ENCODE assay signal across 1 cellular context in the genomic region with DNA sequence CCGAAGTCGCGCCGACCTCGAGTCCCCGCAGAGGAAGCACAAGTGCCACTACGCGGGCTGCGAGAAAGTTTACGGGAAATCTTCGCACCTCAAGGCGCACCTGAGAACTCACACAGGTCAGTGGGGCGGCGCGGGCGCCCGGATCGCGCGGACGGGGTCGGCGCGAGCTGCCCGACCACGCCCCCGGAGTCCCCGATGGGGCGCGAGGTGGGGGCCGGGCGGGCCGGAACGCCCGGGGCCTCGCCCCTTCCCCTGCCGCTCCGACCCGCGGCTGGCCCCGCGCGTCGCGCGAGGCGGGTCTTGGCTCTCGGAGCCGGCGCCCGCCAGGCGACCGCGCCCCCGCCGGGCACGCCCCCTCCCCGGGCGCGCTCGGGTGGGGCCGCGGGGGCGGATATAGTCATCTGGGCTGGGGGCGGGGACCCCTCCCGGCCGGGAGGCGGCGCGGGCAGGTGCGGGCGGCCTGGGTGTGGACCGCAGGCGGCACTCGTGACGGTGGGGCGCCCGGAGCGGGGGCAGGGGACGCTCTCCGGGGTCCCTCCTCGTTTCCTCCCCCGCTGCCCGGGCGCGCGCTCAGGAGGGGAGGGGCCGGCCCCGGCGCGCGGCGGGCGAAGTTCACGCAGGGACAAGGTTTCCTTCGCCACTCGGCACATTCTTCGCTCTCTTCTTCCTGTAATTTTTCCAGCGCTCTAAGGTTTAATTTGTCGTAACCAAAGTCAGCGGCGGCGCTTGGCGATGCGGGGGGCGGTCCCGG.
TF ChIP-seq lines count a peak whose summit lies in the region.

No MANE protein-coding gene starts in this region.

TF ChIP-seq in HepG2, 621 proteins besides CTCF, POLR2A, EP300 and RAD21 (continued from another document):
- TF ChIP-seq ZNF724P (CRISPR knock-in tag; IDR thresholded peaks at IDR 0.05; ENCODE audit: borderline replicate concordance), result no peak
- TF ChIP-seq, protein P1, sequence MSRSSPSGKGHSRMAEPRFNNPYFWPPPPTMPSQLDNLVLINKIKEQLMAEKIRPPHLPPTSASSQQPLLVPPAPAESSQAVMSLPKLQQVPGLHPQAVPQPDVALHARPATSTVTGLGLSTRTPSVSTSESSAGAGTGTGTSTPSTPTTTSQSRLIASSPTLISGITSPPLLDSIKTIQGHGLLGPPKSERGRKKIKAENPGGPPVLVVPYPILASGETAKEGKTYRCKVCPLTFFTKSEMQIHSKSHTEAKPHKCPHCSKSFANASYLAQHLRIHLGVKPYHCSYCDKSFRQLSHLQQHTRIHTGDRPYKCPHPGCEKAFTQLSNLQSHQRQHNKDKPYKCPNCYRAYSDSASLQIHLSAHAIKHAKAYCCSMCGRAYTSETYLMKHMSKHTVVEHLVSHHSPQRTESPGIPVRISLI (CRISPR knock-in tag; IDR thresholded peaks at IDR 0.05; ENCODE audit: borderline replicate concordance), result no peak
- TF ChIP-seq ZNF30 (CRISPR knock-in tag; IDR thresholded peaks at IDR 0.05), result no peak
- no peak for TF ChIP-seq ZSCAN9 (CRISPR knock-in tag; IDR thresholded peaks at IDR 0.05; ENCODE audit: borderline replicate concordance)
- TF ChIP-seq MAF1 (CRISPR knock-in tag; IDR thresholded peaks at IDR 0.05; ENCODE audit: borderline replicate concordance), result no peak
- TF ChIP-seq MLXIP (CRISPR knock-in tag; IDR thresholded peaks at IDR 0.05; ENCODE audit: borderline replicate concordance), result no peak
- TF ChIP-seq, protein P2, sequence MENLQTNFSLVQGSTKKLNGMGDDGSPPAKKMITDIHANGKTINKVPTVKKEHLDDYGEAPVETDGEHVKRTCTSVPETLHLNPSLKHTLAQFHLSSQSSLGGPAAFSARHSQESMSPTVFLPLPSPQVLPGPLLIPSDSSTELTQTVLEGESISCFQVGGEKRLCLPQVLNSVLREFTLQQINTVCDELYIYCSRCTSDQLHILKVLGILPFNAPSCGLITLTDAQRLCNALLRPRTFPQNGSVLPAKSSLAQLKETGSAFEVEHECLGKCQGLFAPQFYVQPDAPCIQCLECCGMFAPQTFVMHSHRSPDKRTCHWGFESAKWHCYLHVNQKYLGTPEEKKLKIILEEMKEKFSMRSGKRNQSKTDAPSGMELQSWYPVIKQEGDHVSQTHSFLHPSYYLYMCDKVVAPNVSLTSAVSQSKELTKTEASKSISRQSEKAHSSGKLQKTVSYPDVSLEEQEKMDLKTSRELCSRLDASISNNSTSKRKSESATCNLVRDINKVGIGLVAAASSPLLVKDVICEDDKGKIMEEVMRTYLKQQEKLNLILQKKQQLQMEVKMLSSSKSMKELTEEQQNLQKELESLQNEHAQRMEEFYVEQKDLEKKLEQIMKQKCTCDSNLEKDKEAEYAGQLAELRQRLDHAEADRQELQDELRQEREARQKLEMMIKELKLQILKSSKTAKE (CRISPR knock-in tag; IDR thresholded peaks at IDR 0.05; ENCODE audit: borderline replicate concordance), result no peak
- TF ChIP-seq, protein P3, sequence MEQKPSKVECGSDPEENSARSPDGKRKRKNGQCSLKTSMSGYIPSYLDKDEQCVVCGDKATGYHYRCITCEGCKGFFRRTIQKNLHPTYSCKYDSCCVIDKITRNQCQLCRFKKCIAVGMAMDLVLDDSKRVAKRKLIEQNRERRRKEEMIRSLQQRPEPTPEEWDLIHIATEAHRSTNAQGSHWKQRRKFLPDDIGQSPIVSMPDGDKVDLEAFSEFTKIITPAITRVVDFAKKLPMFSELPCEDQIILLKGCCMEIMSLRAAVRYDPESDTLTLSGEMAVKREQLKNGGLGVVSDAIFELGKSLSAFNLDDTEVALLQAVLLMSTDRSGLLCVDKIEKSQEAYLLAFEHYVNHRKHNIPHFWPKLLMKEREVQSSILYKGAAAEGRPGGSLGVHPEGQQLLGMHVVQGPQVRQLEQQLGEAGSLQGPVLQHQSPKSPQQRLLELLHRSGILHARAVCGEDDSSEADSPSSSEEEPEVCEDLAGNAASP (CRISPR knock-in tag; IDR thresholded peaks at IDR 0.05; ENCODE audit: borderline replicate concordance), result peak; percentile 46; the same call in 1 of the 2 replicates
- TF ChIP-seq ASH2L (IDR thresholded peaks at IDR 0.05; ENCODE audit: insufficient read length, low read depth, low read length), result peak; percentile 19
- no peak for TF ChIP-seq TAF15 (IDR thresholded peaks at IDR 0.05; ENCODE audit: low read depth, low read length, poor library complexity, severe bottlenecking)
- TF ChIP-seq, protein P4, sequence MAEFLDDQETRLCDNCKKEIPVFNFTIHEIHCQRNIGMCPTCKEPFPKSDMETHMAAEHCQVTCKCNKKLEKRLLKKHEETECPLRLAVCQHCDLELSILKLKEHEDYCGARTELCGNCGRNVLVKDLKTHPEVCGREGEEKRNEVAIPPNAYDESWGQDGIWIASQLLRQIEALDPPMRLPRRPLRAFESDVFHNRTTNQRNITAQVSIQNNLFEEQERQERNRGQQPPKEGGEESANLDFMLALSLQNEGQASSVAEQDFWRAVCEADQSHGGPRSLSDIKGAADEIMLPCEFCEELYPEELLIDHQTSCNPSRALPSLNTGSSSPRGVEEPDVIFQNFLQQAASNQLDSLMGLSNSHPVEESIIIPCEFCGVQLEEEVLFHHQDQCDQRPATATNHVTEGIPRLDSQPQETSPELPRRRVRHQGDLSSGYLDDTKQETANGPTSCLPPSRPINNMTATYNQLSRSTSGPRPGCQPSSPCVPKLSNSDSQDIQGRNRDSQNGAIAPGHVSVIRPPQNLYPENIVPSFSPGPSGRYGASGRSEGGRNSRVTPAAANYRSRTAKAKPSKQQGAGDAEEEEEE (CRISPR knock-in tag; IDR thresholded peaks at IDR 0.05; ENCODE audit: borderline replicate concordance), result no peak
- TF ChIP-seq, protein P5, sequence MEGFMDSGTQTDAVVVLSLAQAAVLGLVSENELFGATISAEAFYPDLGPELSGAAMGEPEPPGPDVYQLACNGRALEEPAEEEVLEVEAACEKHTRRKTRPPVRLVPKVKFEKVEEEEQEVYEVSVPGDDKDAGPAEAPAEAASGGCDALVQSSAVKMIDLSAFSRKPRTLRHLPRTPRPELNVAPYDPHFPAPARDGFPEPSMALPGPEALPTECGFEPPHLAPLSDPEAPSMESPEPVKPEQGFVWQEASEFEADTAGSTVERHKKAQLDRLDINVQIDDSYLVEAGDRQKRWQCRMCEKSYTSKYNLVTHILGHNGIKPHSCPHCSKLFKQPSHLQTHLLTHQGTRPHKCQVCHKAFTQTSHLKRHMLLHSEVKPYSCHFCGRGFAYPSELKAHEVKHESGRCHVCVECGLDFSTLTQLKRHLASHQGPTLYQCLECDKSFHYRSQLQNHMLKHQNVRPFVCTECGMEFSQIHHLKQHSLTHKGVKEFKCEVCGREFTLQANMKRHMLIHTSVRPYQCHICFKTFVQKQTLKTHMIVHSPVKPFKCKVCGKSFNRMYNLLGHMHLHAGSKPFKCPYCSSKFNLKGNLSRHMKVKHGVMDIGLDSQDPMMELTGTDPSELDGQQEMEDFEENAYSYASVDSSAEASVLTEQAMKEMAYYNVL (CRISPR knock-in tag; IDR thresholded peaks at IDR 0.05; ENCODE audit: borderline replicate concordance), result no peak
- TF ChIP-seq, protein P6, sequence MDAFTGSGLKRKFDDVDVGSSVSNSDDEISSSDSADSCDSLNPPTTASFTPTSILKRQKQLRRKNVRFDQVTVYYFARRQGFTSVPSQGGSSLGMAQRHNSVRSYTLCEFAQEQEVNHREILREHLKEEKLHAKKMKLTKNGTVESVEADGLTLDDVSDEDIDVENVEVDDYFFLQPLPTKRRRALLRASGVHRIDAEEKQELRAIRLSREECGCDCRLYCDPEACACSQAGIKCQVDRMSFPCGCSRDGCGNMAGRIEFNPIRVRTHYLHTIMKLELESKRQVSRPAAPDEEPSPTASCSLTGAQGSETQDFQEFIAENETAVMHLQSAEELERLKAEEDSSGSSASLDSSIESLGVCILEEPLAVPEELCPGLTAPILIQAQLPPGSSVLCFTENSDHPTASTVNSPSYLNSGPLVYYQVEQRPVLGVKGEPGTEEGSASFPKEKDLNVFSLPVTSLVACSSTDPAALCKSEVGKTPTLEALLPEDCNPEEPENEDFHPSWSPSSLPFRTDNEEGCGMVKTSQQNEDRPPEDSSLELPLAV (CRISPR knock-in tag; conservative IDR thresholded peaks at IDR 0.05; ENCODE audit: low read depth), result no peak
- no peak for TF ChIP-seq TSC22D2 (CRISPR knock-in tag; IDR thresholded peaks at IDR 0.05; ENCODE audit: borderline replicate concordance)
- TF ChIP-seq ZNF430 (CRISPR knock-in tag; IDR thresholded peaks at IDR 0.05), result no peak
- no peak for TF ChIP-seq HDAC6 (IDR thresholded peaks at IDR 0.05; ENCODE audit: low read depth, low read length)
- no peak for TF ChIP-seq SUZ12 (IDR thresholded peaks at IDR 0.05; ENCODE audit: low read depth, low read length)
- TF ChIP-seq, protein P7, sequence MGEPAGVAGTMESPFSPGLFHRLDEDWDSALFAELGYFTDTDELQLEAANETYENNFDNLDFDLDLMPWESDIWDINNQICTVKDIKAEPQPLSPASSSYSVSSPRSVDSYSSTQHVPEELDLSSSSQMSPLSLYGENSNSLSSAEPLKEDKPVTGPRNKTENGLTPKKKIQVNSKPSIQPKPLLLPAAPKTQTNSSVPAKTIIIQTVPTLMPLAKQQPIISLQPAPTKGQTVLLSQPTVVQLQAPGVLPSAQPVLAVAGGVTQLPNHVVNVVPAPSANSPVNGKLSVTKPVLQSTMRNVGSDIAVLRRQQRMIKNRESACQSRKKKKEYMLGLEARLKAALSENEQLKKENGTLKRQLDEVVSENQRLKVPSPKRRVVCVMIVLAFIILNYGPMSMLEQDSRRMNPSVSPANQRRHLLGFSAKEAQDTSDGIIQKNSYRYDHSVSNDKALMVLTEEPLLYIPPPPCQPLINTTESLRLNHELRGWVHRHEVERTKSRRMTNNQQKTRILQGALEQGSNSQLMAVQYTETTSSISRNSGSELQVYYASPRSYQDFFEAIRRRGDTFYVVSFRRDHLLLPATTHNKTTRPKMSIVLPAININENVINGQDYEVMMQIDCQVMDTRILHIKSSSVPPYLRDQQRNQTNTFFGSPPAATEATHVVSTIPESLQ (CRISPR knock-in tag; conservative IDR thresholded peaks at IDR 0.05), result no peak
- TF ChIP-seq POLR2G (IDR thresholded peaks at IDR 0.05; ENCODE audit: low read depth, low read length), result peak; percentile 45
- TF ChIP-seq, protein P8, sequence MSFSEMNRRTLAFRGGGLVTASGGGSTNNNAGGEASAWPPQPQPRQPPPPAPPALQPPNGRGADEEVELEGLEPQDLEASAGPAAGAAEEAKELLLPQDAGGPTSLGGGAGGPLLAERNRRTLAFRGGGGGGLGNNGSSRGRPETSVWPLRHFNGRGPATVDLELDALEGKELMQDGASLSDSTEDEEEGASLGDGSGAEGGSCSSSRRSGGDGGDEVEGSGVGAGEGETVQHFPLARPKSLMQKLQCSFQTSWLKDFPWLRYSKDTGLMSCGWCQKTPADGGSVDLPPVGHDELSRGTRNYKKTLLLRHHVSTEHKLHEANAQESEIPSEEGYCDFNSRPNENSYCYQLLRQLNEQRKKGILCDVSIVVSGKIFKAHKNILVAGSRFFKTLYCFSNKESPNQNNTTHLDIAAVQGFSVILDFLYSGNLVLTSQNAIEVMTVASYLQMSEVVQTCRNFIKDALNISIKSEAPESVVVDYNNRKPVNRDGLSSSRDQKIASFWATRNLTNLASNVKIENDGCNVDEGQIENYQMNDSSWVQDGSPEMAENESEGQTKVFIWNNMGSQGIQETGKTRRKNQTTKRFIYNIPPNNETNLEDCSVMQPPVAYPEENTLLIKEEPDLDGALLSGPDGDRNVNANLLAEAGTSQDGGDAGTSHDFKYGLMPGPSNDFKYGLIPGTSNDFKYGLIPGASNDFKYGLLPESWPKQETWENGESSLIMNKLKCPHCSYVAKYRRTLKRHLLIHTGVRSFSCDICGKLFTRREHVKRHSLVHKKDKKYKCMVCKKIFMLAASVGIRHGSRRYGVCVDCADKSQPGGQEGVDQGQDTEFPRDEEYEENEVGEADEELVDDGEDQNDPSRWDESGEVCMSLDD (CRISPR knock-in tag; IDR thresholded peaks at IDR 0.05; ENCODE audit: borderline replicate concordance), result no peak
- 0 out of 2 replicates have a peak, but pooled peaks have one; percentile 19 for TF ChIP-seq RXRA (CRISPR knock-in tag; IDR thresholded peaks at IDR 0.05)
- no peak for TF ChIP-seq ZBTB20 (CRISPR knock-in tag; IDR thresholded peaks at IDR 0.05; ENCODE audit: borderline replicate concordance, low read depth)
- TF ChIP-seq, protein P9, sequence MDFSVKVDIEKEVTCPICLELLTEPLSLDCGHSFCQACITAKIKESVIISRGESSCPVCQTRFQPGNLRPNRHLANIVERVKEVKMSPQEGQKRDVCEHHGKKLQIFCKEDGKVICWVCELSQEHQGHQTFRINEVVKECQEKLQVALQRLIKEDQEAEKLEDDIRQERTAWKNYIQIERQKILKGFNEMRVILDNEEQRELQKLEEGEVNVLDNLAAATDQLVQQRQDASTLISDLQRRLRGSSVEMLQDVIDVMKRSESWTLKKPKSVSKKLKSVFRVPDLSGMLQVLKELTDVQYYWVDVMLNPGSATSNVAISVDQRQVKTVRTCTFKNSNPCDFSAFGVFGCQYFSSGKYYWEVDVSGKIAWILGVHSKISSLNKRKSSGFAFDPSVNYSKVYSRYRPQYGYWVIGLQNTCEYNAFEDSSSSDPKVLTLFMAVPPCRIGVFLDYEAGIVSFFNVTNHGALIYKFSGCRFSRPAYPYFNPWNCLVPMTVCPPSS (IDR thresholded peaks at IDR 0.05), result no peak
- TF ChIP-seq HIVEP1 (CRISPR knock-in tag; IDR thresholded peaks at IDR 0.05), result no peak
